ENCODE assay signal across 11 cellular contexts in the genomic region with DNA sequence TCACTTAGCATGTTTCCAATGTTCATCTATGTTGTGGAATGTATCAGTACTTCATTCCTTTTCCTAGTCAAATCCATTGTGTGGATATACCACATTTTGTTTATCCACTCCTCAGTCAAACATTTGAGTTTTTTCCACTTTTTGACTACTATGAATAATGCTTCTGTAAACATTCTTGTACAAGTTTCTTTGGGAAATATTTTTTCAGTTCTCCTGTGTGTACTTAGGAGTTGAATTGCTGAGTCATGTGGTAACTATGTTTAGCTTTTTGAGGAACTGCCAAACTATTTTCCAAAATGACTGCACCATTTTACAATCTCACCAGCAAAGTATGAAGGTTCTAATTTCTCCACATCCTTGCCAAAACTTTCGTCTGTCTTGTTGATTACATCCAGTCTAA.
DNase-seq lines count a peak whose midpoint lies in the region; ATAC-seq and TF ChIP-seq lines count a peak whose summit lies in the region.
"Had no signal": no experiment of that assay in that cellular context is flagged by ENCODE, and none has a peak within 500 bp of the region (broad histone marks: within the 10 kb centered on the region; RNA-seq: fewer than 3 reads in every experiment).

No MANE protein-coding gene starts in this region.

- H3K9me3 Mint-ChIP-seq in chondrocyte (ENCODE audit: low read depth), result peaks cover 17% of the 10 kb centered on the region
- H3K9me3 Mint-ChIP-seq: activated T-cell treated with anti-CD3 and anti-CD28 coated beads, Interleukin-2, amount 50 U/mL, for 24 hours; CD8-positive, alpha-beta memory T cell had no signal

- 0 to 2% methylated on average over 1 of the region's 1 CpG for WGBS in tibial nerve, 2 donors

- ATAC-seq in left lung (peak; percentile 89), HG03025 (IDR thresholded peaks at IDR 0.05; ENCODE audit: low FRiP score, unreplicated experiment) (no peak)

- H3K4me3 Mint-ChIP-seq in chondrocyte (ENCODE audit: unreplicated experiment), result no peak overlapping the region
- H3K4me3 Mint-ChIP-seq: activated T-cell treated with anti-CD3 and anti-CD28 coated beads, Interleukin-2, amount 50 U/mL, for 24 hours; CD8-positive, alpha-beta memory T cell had no signal

- no peak for TF ChIP-seq POLR2A in tibial nerve (IDR thresholded peaks at IDR 0.05)

- intact Hi-C loops in left lung (cut with DNase I), result no loop called here

- TF ChIP-seq CTCF in 22Rv1 (IDR thresholded peaks at IDR 0.05), result no peak
- no peak for TF ChIP-seq CTCF in chondrocyte (IDR thresholded peaks at IDR 0.05)
- TF ChIP-seq CTCF in left lung (IDR thresholded peaks at IDR 0.05), result no peak
- TF ChIP-seq CTCF in tibial nerve (IDR thresholded peaks at IDR 0.05), result no peak

- H3K9me3 ChIP-seq in left lung (no peaks in the 10 kb centered on the region), tibial nerve (no peaks in the 10 kb centered on the region)

- peak in 1 of 2 donors; percentile 53 for TF ChIP-seq EP300 in tibial nerve (IDR thresholded peaks at IDR 0.05)

- H3K4me1 Mint-ChIP-seq in chondrocyte (ENCODE audit: low read depth), result peaks cover 32% of the 10 kb centered on the region
- H3K4me1 Mint-ChIP-seq: CD8-positive, alpha-beta memory T cell had no signal

- H3K27ac Mint-ChIP-seq in chondrocyte (ENCODE audit: unreplicated experiment), result peak overlapping the region; percentile 73
- H3K27ac Mint-ChIP-seq: activated T-cell treated with anti-CD3 and anti-CD28 coated beads, Interleukin-2, amount 50 U/mL, for 24 hours; CD8-positive, alpha-beta memory T cell had no signal

- H3K27me3 ChIP-seq in left lung, result no peaks in the 10 kb centered on the region
- no peaks in the 10 kb centered on the region for H3K27me3 ChIP-seq in tibial nerve

- peak; percentile 94 for DNase-seq in LHCN-M2 (ENCODE audit: low read depth)
- no peak for DNase-seq in chondrocyte (ENCODE audit: low spot score)
- DNase-seq in left lung, result no peak
- DNase-seq in activated effector memory CD4-positive, alpha-beta T cell treated with Interleukin-2 at 50 U/mL for 16 hours, result no peak
- no peak for DNase-seq in activated CD4-positive, alpha-beta T cell treated with anti-CD3 and anti-CD28 coated beads, Interleukin-2, amount 50 U/mL, for 48 hours
- DNase-seq in tibial nerve (ENCODE audit: low spot score in 2 of 2), result no peak
- DNase-seq: activated T-cell treated with anti-CD3 and anti-CD28 coated beads, Interleukin-2, amount 50 U/mL, for 24 hours; CD8-positive, alpha-beta memory T cell; NCI-H146 had no signal

- H3K27ac ChIP-seq in 22Rv1 (peak overlapping the region; percentile 45), left lung (peak overlapping the region; percentile 24 to 55), tibial nerve (peak overlapping the region in 2 of 4 donors; percentile 58 to 63)

- H3K36me3 Mint-ChIP-seq in chondrocyte (ENCODE audit: low read depth), result peaks cover 5% of the 10 kb centered on the region

- H3K27me3 Mint-ChIP-seq in chondrocyte (ENCODE audit: low read depth), result no peaks in the 10 kb centered on the region
- H3K27me3 Mint-ChIP-seq: activated T-cell treated with anti-CD3 and anti-CD28 coated beads, Interleukin-2, amount 50 U/mL, for 24 hours; CD8-positive, alpha-beta memory T cell had no signal

- H3K4me3 ChIP-seq in left lung (no peak overlapping the region), tibial nerve (no peak overlapping the region)

- H3K36me3 ChIP-seq in left lung, result no peaks in the 10 kb centered on the region
- H3K36me3 ChIP-seq in tibial nerve, result no peaks in the 10 kb centered on the region

- H3K4me1 ChIP-seq in left lung (peaks cover 20 to 21% of the 10 kb centered on the region in 2 donors), tibial nerve (peaks cover 0 to 21% (median 5%) of the 10 kb centered on the region in 4 donors)
